Comparison of ENCODE assay signal across 12 cellular contexts in genomic region chr5:150710165-150710564, GRCh38. TPM values are rescaled to one million over a fixed set of nuclear protein-coding genes. Genes with fewer than 3 reads are reported as not detected.
A peak's percentile ranks its signal among the peaks of the same experiment; 100 is the strongest.
DNase-seq lines count a peak whose midpoint lies in the region; ATAC-seq and TF ChIP-seq lines count a peak whose summit lies in the region.
"Had no signal": no experiment of that assay in that cellular context is flagged by ENCODE, and none has a peak within 500 bp of the region (broad histone marks: within the 10 kb centered on the region; RNA-seq: fewer than 3 reads in every experiment).

No MANE protein-coding gene starts in this region.

- H3K4me3 ChIP-seq in cardiac muscle cell (no peak overlapping the region), OCI-LY7 (ENCODE audit: low read depth, low read length, poor library complexity, severe bottlenecking) (no peak overlapping the region), fibroblast of pulmonary artery (replicated peaks; ENCODE audit: low read depth, low read length) (no peak overlapping the region), upper lobe of right lung (no peak overlapping the region)
- H3K4me3 ChIP-seq: adrenal gland had no signal

- H3K4me1 ChIP-seq in cardiac muscle cell (ENCODE audit: low read depth) (no peaks in the 10 kb centered on the region), OCI-LY7 (ENCODE audit: insufficient read depth, low read length, poor library complexity, severe bottlenecking) (no peaks in the 10 kb centered on the region), upper lobe of right lung (no peaks in the 10 kb centered on the region)
- H3K4me1 ChIP-seq: adrenal gland had no signal

- POLR2A ChIA-PET in OCI-LY7 (lab: Charles Lee) = interaction anchor here (0.9 to 1.4 kb wide), 2 partner anchors 13 to 40 kb away, joined by 3 read pairs; no protein-coding TSS in a partner anchor

- H3K9me2 ChIP-seq in OCI-LY7 (ENCODE audit: insufficient read depth, low read length) = no peaks in the 10 kb centered on the region

- H3K27me3 ChIP-seq in cardiac muscle cell (no peaks in the 10 kb centered on the region), upper lobe of right lung (no peaks in the 10 kb centered on the region)
- H3K27me3 ChIP-seq: adrenal gland had no signal

- H3K4me2 ChIP-seq in OCI-LY7 (ENCODE audit: low read length) = no peak overlapping the region

- H3K79me2 ChIP-seq in OCI-LY7 (ENCODE audit: insufficient read depth, low read depth, low read length) = no peaks in the 10 kb centered on the region

- ATAC-seq in upper lobe of right lung (no peak), HG03097 (IDR thresholded peaks at IDR 0.05; ENCODE audit: low FRiP score, unreplicated experiment) (no peak)
- ATAC-seq: Panc1 had no signal

- H3K36me3 ChIP-seq in cardiac muscle cell = peaks cover 39% of the 10 kb centered on the region
- peaks cover 19% of the 10 kb centered on the region for H3K36me3 ChIP-seq in OCI-LY7 (ENCODE audit: insufficient read depth, low read length)
- peaks cover 81% of the 10 kb centered on the region for H3K36me3 ChIP-seq in upper lobe of right lung

- H3K9me3 ChIP-seq in cardiac muscle cell (ENCODE audit: low read depth) (no peaks in the 10 kb centered on the region), OCI-LY7 (ENCODE audit: low read length) (no peaks in the 10 kb centered on the region), upper lobe of right lung (no peaks in the 10 kb centered on the region)
- H3K9me3 ChIP-seq: adrenal gland had no signal

- intact Hi-C loops in cardiac septum (cut with DNase I) (no loop called here), OCI-LY7 (cut with micrococcal nuclease; ENCODE audit: unreplicated experiment) (no loop called here), upper lobe of right lung (cut with DNase I) (no loop called here)

- no peaks in the 10 kb centered on the region for H4K20me1 ChIP-seq in OCI-LY7 (ENCODE audit: insufficient read depth, low read length)

- BruUV-seq in OCI-LY7 (replicated peaks; lab: Mats Ljungman, UMichigan) = no TSS peak

- H3K27ac ChIP-seq in cardiac muscle cell = no peak overlapping the region
- no peak overlapping the region for H3K27ac ChIP-seq in OCI-LY7 (ENCODE audit: low read depth, low read length, poor library complexity, severe bottlenecking)
- H3K27ac ChIP-seq in upper lobe of right lung = no peak overlapping the region
- H3K27ac ChIP-seq: adrenal gland had no signal

- TF ChIP-seq CTCF in cardiac muscle cell (IDR thresholded peaks at IDR 0.05; ENCODE audit: low read depth, low read length) = peak; percentile 35
- peak; percentile 77 for TF ChIP-seq CTCF in OCI-LY7 (conservative IDR thresholded peaks at IDR 0.05; ENCODE audit: low read length)
- peak; percentile 39 for TF ChIP-seq CTCF in fibroblast of pulmonary artery (IDR thresholded peaks at IDR 0.05; ENCODE audit: low read length, missing control alignments)
- TF ChIP-seq CTCF in upper lobe of right lung (IDR thresholded peaks at IDR 0.05) = peak; percentile 37

- CTCF ChIA-PET in OCI-LY7 (lab: Charles Lee; ENCODE audit: unreplicated experiment) = no interaction called here

- DNase-seq in cardiac muscle cell (ENCODE audit: low read depth in 1 of 2, low spot score in 1 of 2) = peak; percentile 4 to 38
- DNase-seq in cardiac septum (ENCODE audit: low spot score) = no peak
- peak; percentile 28 for DNase-seq in OCI-LY7 (ENCODE audit: low spot score)
- DNase-seq in fibroblast of pulmonary artery (ENCODE audit: low read depth) = peak; percentile 39
- no peak for DNase-seq in upper lobe of right lung
- no peak for DNase-seq in NOMO-1 treated with DMSO at 0.1 percent for 48 hours (lab: John Stamatoyannopoulos, UW; ENCODE audit: unreplicated experiment)
- DNase-seq in activated gamma-delta T cell treated with Interleukin-2 at 50 U/mL for 16 hours = no peak
- DNase-seq: activated CD4-positive, alpha-beta T cell treated with anti-CD3 and anti-CD28 coated beads for 48 hours; adrenal gland had no signal

- H2AFZ ChIP-seq in OCI-LY7 (ENCODE audit: low read length) = no peak overlapping the region

RNA-seq across cellular contexts. Expression of gene RBM22, which starts 9.3 kb away (rescaled TPM):
- total RNA-seq in cardiac muscle cell = 33.2 and 39.0 TPM in 2 replicates
- polyA plus RNA-seq in cardiac muscle cell = 33.0 and 47.1 TPM in 2 replicates
- total RNA-seq in cardiac septum = 33.8 TPM
- 46.7 and 47.9 TPM in 2 replicates for total RNA-seq in OCI-LY7 (2014; rRNA removed; shearing (Covaris generic))
- total RNA-seq in OCI-LY7 (2022) = 45.6 and 46.8 TPM in 2 replicates
- total RNA-seq in upper lobe of right lung = 51.2 TPM

RNA-seq across cellular contexts. Expression of gene DCTN4, which starts 48.7 kb away (rescaled TPM):
- total RNA-seq in cardiac muscle cell (41.1 and 46.2 TPM in 2 replicates), cardiac septum (44.9 TPM), OCI-LY7 (2022) (22.4 and 28.3 TPM in 2 replicates), upper lobe of right lung (68.5 TPM)
- 26.7 and 32.2 TPM in 2 replicates for polyA plus RNA-seq in cardiac muscle cell
- 12.6 and 18.9 TPM in 2 replicates for total RNA-seq in OCI-LY7 (2014; rRNA removed; shearing (Covaris generic))

RNA-seq across cellular contexts. Expression of gene MYOZ3, which starts 49.1 kb away (rescaled TPM):
- total RNA-seq in cardiac muscle cell = 2.1 and 6.8 TPM in 2 replicates
- polyA plus RNA-seq in cardiac muscle cell = 10.7 and 13.8 TPM in 2 replicates
- 10.0 TPM for total RNA-seq in cardiac septum
- not detected in 2 replicates for total RNA-seq in OCI-LY7 (2014; rRNA removed; shearing (Covaris generic))
- total RNA-seq in OCI-LY7 (2022) = not detected in 2 replicates
- 1.7 TPM for total RNA-seq in upper lobe of right lung
- total RNA-seq: CD8-positive, alpha-beta memory T cell had no signal
- polyA plus RNA-seq: CD8-positive, alpha-beta memory T cell had no signal

Comparison
In these comparisons a context has a peak if more than half of its experiments do, and no peak if none do; other contexts are left out.
1. DNase-seq: peak in cardiac muscle cell (2 of 2), OCI-LY7 (single experiment) and fibroblast of pulmonary artery (single experiment); none in cardiac septum (single experiment), upper lobe of right lung (single experiment), NOMO-1 treated with DMSO at 0.1 percent for 48 hours (single experiment) and activated gamma-delta T cell treated with Interleukin-2 at 50 U/mL for 16 hours (single experiment).
2. Peak in every context shown above with its lines, with median percentiles within 50 percentile points of each other: CTCF ChIP-seq.